ENCODE assay signal across 8 cellular contexts in genomic region chr18:70456376-70456775, GRCh38.
"Had no signal": no experiment of that assay in that cellular context is flagged by ENCODE, and none has a peak within 500 bp of the region (broad histone marks: within the 10 kb centered on the region; RNA-seq: fewer than 3 reads in every experiment).

No MANE protein-coding gene starts in this region.

- H3K4me2 ChIP-seq: GM23338 had no signal

- H2AFZ ChIP-seq: GM23338 had no signal

- ATAC-seq: K562 had no signal

- FAIRE-seq: H1, H54, HTR-8/SVneo, K562 had no signal

- DNase-seq: H9, HCEC 1CT, IMR-90 had no signal

- H3K4me3 ChIP-seq: GM23338, K562 had no signal
